Comparison of ENCODE assay signal across 8 cellular contexts in genomic region chrX:39149761-39150160, GRCh38.
DNase-seq lines count a peak whose midpoint lies in the region; ATAC-seq and TF ChIP-seq lines count a peak whose summit lies in the region.

No MANE protein-coding gene starts in this region.

- peaks cover 28% of the 10 kb centered on the region for H3K4me1 Mint-ChIP-seq in nephron

- H3K27me3 Mint-ChIP-seq in nephron (ENCODE audit: low read depth), result no peaks in the 10 kb centered on the region

- intact Hi-C loops in esophagus muscularis mucosa (cut with DNase I), result loop anchor here (5.0 kb wide), 1 partner anchor 377 kb away; no protein-coding TSS in a partner anchor

- TF ChIP-seq EP300 in esophagus muscularis mucosa (IDR thresholded peaks at IDR 0.05), result no peak

- H3K4me1 ChIP-seq in esophagus muscularis mucosa, result no peaks in the 10 kb centered on the region
- H3K4me1 ChIP-seq in thoracic aorta (ENCODE audit: control insufficient read depth in 1 of 2, low read depth in 2 of 2), result no peaks in the 10 kb centered on the region

- H3K27ac ChIP-seq in esophagus muscularis mucosa (replicated peaks in 1 of 4), result no peak overlapping the region
- no peak overlapping the region for H3K27ac ChIP-seq in thoracic aorta

- H3K4me3 Mint-ChIP-seq in nephron, result peak overlapping the region in 1 of 3 experiments; percentile 8

- H3K36me3 Mint-ChIP-seq in nephron (ENCODE audit: low read depth), result no peaks in the 10 kb centered on the region

- WGBS in esophagus muscularis mucosa, result 16% methylated on average over 8 of the region's 8 CpGs

- H3K9me3 ChIP-seq in esophagus muscularis mucosa, result no peaks in the 10 kb centered on the region
- no peaks in the 10 kb centered on the region for H3K9me3 ChIP-seq in thoracic aorta

- H3K4me3 ChIP-seq in esophagus muscularis mucosa (no peak overlapping the region), thoracic aorta (no peak overlapping the region)

- peaks cover 3% of the 10 kb centered on the region for H3K9me3 Mint-ChIP-seq in nephron

- TF ChIP-seq CTCF in esophagus muscularis mucosa (IDR thresholded peaks at IDR 0.05) (peak; percentile 47 to 58 (median 57)), nephron (IDR thresholded peaks at IDR 0.05; ENCODE audit: unreplicated experiment in 3 of 3) (peak; percentile 67 to 76 (median 71)), thoracic aorta (IDR thresholded peaks at IDR 0.05) (peak; percentile 66)

- TF ChIP-seq POLR2A in esophagus muscularis mucosa (IDR thresholded peaks at IDR 0.05; ENCODE audit: low read depth), result no peak

- H3K27me3 ChIP-seq in esophagus muscularis mucosa, result peaks cover 0 to under 1% (median 0%) of the 10 kb centered on the region in 4 donors
- no peaks in the 10 kb centered on the region for H3K27me3 ChIP-seq in thoracic aorta (replicated peaks; ENCODE audit: insufficient read depth)

- no peak for ATAC-seq in thoracic aorta (ENCODE audit: insufficient number of reproducible peaks, low FRiP score, low read depth)
- no peak for ATAC-seq in HG03108 (IDR thresholded peaks at IDR 0.05; ENCODE audit: unreplicated experiment)

- peak overlapping the region; percentile 45 to 70 (median 67) for H3K27ac Mint-ChIP-seq in nephron

- H3K36me3 ChIP-seq in esophagus muscularis mucosa (no peaks in the 10 kb centered on the region), thoracic aorta (no peaks in the 10 kb centered on the region)

- DNase-seq in NK-92 treated with Interleukin-12 subunit alpha and Interleukin-12 subunit beta, amount 100 ng/mL, for 24 hours (lab: John Stamatoyannopoulos, UW), result peak; percentile 15
- DNase-seq in NK-92 (lab: John Stamatoyannopoulos, UW; ENCODE audit: unreplicated experiment), result no peak
- DNase-seq in NCI-H524 (lab: John Stamatoyannopoulos, UW), result peak; percentile 43 to 70
- DNase-seq in activated CD8-positive, alpha-beta memory T cell treated with anti-CD3 and anti-CD28 coated beads for 24 hours, result peak; percentile 81
- DNase-seq in esophagus muscularis mucosa (ENCODE audit: extremely low spot score), result no peak
- peak; percentile 11 for DNase-seq in thoracic aorta (ENCODE audit: low spot score)

Comparison
In these comparisons a context has a peak if more than half of its experiments do, and no peak if none do; other contexts are left out.
1. DNase-seq: peak in NK-92 treated with Interleukin-12 subunit alpha and Interleukin-12 subunit beta, amount 100 ng/mL, for 24 hours (single experiment), NCI-H524 (2 of 2), activated CD8-positive, alpha-beta memory T cell treated with anti-CD3 and anti-CD28 coated beads for 24 hours (single experiment) and thoracic aorta (single experiment); none in NK-92 (single experiment) and esophagus muscularis mucosa (single experiment).
2. Peak in every context shown above with its lines, with median percentiles within 50 percentile points of each other: CTCF ChIP-seq.